Comparison of ENCODE assay signal across 8 cellular contexts in genomic region chr13:113001251-113002140, GRCh38. TPM values are rescaled to one million over a fixed set of nuclear protein-coding genes. Genes with fewer than 3 reads are reported as not detected.
A peak's percentile ranks its signal among the peaks of the same experiment; 100 is the strongest.
DNase-seq lines count a peak whose midpoint lies in the region; ATAC-seq and TF ChIP-seq lines count a peak whose summit lies in the region.

No MANE protein-coding gene starts in this region.

- H4K20me1 ChIP-seq in GM23338 (replicated peaks; ENCODE audit: insufficient read depth): no peaks in the 10 kb centered on the region

- H3K9me3 Mint-ChIP-seq in GM23338: peaks cover 7% of the 10 kb centered on the region
- peaks cover 15% of the 10 kb centered on the region for H3K9me3 Mint-ChIP-seq in glutamatergic neuron (ENCODE audit: unreplicated experiment)

- no peak overlapping the region for H3K27ac Mint-ChIP-seq in GM23338
- H3K27ac Mint-ChIP-seq in glutamatergic neuron (ENCODE audit: unreplicated experiment): peak overlapping the region; percentile 72

- no peaks in the 10 kb centered on the region for H3F3A ChIP-seq in GM23338 (replicated peaks; ENCODE audit: low read depth)

- H3K79me2 ChIP-seq in GM23338 (replicated peaks; ENCODE audit: insufficient read depth): no peaks in the 10 kb centered on the region

- no peaks in the 10 kb centered on the region for H3K4me1 ChIP-seq in GM23338 (ENCODE audit: insufficient read depth)

- TF ChIP-seq CTCF in GM23338 (conservative IDR thresholded peaks at IDR 0.05; ENCODE audit: low read depth in 2 of 2): no peak
- TF ChIP-seq CTCF in glutamatergic neuron (IDR thresholded peaks at IDR 0.05; ENCODE audit: partially characterized antibody, unreplicated experiment): no peak

- H3K36me3 ChIP-seq in GM23338 (ENCODE audit: insufficient read depth): no peaks in the 10 kb centered on the region

- no peak overlapping the region for H2AFZ ChIP-seq in GM23338

- peaks cover 8% of the 10 kb centered on the region; the same call in 1 of the 3 replicates for H3K4me1 Mint-ChIP-seq in GM23338
- H3K4me1 Mint-ChIP-seq in glutamatergic neuron (ENCODE audit: low read depth, unreplicated experiment): peaks cover 24% of the 10 kb centered on the region

- ATAC-seq in GM23338 (peak; percentile 41), HG03097 (IDR thresholded peaks at IDR 0.05; ENCODE audit: low FRiP score, unreplicated experiment) (no peak), HG03439 (IDR thresholded peaks at IDR 0.05; ENCODE audit: unreplicated experiment) (no peak)

- no peak overlapping the region for H3K4me3 ChIP-seq in GM23338

- H3K27ac ChIP-seq in GM23338 (ENCODE audit: low read depth): 0 out of 2 replicates have a peak overlapping the region, but pooled peaks have one; percentile 50

- no peak overlapping the region for H3K4me2 ChIP-seq in GM23338

- H3K4me3 Mint-ChIP-seq in GM23338 (no peak overlapping the region), glutamatergic neuron (ENCODE audit: unreplicated experiment) (peak overlapping the region; percentile 46)

- no peaks in the 10 kb centered on the region for H3K9me2 ChIP-seq in GM23338 (ENCODE audit: insufficient read depth)

- DNase-seq in GM23338 (ENCODE audit: low spot score) (peak; percentile 36), NCI-H526 (lab: John Stamatoyannopoulos, UW) (peak; percentile 94 to 97), glutamatergic neuron (peak; percentile 83), renal cortical epithelial cell (ENCODE audit: low read depth) (peak; percentile 22), SKM-1 (lab: John Stamatoyannopoulos, UW; ENCODE audit: unreplicated experiment) (no peak)
- no peak for DNase-seq in activated CD4-positive, CD25-positive, alpha-beta regulatory T cell treated with anti-CD3 and anti-CD28 coated beads, Interleukin-2, amount 50 U/mL, for 72 hours

- H3K36me3 Mint-ChIP-seq in GM23338 (ENCODE audit: low read depth): peaks cover 5% of the 10 kb centered on the region; the same call in 2 of the 3 replicates
- H3K36me3 Mint-ChIP-seq in glutamatergic neuron (ENCODE audit: unreplicated experiment): no peaks in the 10 kb centered on the region

- H3K27me3 Mint-ChIP-seq in GM23338 (ENCODE audit: insufficient read depth, low read depth, poor library complexity) (peaks cover 7% of the 10 kb centered on the region), glutamatergic neuron (ENCODE audit: unreplicated experiment) (peaks cover 11% of the 10 kb centered on the region)

- no peaks in the 10 kb centered on the region for H3K27me3 ChIP-seq in GM23338 (ENCODE audit: insufficient read depth)

TF ChIP-seq in GM23338, 12 proteins besides CTCF, POLR2A, EP300 and RAD21 (continues in another document):
- TF ChIP-seq CREB1 (CRISPR knock-in tag; IDR thresholded peaks at IDR 0.05; ENCODE audit: low read depth) (no peak), JUNB (IDR thresholded peaks at IDR 0.05; ENCODE audit: unreplicated experiment) (no peak), POLR2AphosphoS5 (IDR thresholded peaks at IDR 0.05; ENCODE audit: low read depth) (no peak), EZH2 (IDR thresholded peaks at IDR 0.05; ENCODE audit: low read depth, unreplicated experiment) (no peak), NANOG (IDR thresholded peaks at IDR 0.05; ENCODE audit: borderline replicate concordance) (no peak), STAT1 (IDR thresholded peaks at IDR 0.05; ENCODE audit: unreplicated experiment) (no peak), EZH2phosphoT487 (IDR thresholded peaks at IDR 0.05; ENCODE audit: unreplicated experiment) (no peak)
- TF ChIP-seq, protein P1, sequence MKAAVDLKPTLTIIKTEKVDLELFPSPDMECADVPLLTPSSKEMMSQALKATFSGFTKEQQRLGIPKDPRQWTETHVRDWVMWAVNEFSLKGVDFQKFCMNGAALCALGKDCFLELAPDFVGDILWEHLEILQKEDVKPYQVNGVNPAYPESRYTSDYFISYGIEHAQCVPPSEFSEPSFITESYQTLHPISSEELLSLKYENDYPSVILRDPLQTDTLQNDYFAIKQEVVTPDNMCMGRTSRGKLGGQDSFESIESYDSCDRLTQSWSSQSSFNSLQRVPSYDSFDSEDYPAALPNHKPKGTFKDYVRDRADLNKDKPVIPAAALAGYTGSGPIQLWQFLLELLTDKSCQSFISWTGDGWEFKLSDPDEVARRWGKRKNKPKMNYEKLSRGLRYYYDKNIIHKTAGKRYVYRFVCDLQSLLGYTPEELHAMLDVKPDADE (IDR thresholded peaks at IDR 0.05): no peak
- TF ChIP-seq, protein P2, sequence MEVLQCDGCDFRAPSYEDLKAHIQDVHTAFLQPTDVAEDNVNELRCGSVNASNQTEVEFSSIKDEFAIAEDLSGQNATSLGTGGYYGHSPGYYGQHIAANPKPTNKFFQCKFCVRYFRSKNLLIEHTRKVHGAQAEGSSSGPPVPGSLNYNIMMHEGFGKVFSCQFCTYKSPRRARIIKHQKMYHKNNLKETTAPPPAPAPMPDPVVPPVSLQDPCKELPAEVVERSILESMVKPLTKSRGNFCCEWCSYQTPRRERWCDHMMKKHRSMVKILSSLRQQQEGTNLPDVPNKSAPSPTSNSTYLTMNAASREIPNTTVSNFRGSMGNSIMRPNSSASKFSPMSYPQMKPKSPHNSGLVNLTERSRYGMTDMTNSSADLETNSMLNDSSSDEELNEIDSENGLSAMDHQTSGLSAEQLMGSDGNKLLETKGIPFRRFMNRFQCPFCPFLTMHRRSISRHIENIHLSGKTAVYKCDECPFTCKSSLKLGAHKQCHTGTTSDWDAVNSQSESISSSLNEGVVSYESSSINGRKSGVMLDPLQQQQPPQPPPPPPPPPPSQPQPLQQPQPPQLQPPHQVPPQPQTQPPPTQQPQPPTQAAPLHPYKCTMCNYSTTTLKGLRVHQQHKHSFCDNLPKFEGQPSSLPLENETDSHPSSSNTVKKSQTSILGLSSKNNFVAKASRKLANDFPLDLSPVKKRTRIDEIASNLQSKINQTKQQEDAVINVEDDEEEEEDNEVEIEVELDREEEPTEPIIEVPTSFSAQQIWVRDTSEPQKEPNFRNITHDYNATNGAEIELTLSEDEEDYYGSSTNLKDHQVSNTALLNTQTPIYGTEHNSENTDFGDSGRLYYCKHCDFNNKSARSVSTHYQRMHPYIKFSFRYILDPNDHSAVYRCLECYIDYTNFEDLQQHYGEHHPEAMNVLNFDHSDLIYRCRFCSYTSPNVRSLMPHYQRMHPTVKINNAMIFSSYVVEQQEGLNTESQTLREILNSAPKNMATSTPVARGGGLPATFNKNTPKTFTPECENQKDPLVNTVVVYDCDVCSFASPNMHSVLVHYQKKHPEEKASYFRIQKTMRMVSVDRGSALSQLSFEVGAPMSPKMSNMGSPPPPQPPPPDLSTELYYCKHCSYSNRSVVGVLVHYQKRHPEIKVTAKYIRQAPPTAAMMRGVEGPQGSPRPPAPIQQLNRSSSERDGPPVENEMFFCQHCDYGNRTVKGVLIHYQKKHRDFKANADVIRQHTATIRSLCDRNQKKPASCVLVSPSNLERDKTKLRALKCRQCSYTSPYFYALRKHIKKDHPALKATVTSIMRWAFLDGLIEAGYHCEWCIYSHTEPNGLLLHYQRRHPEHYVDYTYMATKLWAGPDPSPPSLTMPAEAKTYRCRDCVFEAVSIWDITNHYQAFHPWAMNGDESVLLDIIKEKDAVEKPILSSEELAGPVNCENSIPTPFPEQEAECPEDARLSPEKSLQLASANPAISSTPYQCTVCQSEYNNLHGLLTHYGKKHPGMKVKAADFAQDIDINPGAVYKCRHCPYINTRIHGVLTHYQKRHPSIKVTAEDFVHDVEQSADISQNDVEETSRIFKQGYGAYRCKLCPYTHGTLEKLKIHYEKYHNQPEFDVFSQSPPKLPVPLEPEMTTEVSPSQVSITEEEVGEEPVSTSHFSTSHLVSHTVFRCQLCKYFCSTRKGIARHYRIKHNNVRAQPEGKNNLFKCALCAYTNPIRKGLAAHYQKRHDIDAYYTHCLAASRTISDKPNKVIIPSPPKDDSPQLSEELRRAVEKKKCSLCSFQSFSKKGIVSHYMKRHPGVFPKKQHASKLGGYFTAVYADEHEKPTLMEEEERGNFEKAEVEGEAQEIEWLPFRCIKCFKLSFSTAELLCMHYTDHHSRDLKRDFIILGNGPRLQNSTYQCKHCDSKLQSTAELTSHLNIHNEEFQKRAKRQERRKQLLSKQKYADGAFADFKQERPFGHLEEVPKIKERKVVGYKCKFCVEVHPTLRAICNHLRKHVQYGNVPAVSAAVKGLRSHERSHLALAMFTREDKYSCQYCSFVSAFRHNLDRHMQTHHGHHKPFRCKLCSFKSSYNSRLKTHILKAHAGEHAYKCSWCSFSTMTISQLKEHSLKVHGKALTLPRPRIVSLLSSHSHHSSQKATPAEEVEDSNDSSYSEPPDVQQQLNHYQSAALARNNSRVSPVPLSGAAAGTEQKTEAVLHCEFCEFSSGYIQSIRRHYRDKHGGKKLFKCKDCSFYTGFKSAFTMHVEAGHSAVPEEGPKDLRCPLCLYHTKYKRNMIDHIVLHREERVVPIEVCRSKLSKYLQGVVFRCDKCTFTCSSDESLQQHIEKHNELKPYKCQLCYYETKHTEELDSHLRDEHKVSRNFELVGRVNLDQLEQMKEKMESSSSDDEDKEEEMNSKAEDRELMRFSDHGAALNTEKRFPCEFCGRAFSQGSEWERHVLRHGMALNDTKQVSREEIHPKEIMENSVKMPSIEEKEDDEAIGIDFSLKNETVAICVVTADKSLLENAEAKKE (CRISPR knock-in tag; IDR thresholded peaks at IDR 0.05): no peak

RNA-seq across cellular contexts. Expression of gene MCF2L, which starts 32.5 kb away (rescaled TPM):
- total RNA-seq in GM23338 (2014; rRNA removed; shearing (Covaris generic)): 22.9 and 25.6 TPM in 2 replicates
- polyA plus RNA-seq in GM23338 (2016; fragmentation: Nextera tagmentation; extraction: Ambion mirVana): 4.8 and 7.4 TPM in 2 replicates
- total RNA-seq in glutamatergic neuron (ENCODE audit: unreplicated experiment): 83.0 TPM
- 4.7 and 8.3 TPM in 2 replicates for total RNA-seq in renal cortical epithelial cell

Comparison
In these comparisons a context has a peak if more than half of its experiments do, and no peak if none do; other contexts are left out.
1. DNase-seq: peak in GM23338 (single experiment), NCI-H526 (2 of 2), glutamatergic neuron (single experiment) and renal cortical epithelial cell (single experiment); none in activated CD4-positive, CD25-positive, alpha-beta regulatory T cell treated with anti-CD3 and anti-CD28 coated beads, Interleukin-2, amount 50 U/mL, for 72 hours (single experiment) and SKM-1 (single experiment).